In the genomic region with DNA sequence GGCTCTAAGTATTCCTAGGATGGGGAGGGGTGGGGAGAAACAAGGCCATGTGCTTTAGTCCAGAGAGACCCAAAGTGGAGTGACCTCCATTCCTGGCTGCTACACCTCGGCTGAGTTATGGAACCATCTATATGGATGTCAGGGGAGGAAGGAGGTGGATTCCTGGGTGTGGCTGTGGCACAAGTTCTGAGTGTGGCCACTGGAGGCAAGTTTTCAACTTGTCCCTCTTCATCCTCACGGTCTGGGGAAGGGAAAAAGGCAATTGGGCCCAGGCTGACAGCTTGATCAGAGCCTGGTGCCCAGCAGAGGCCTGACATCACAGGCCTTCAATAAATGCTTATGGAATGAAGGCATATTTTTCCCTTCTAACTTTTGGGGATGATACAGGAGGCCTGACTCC, we compare ENCODE assay signal across 12 cellular contexts. TPM values are rescaled to one million over a fixed set of nuclear protein-coding genes. Genes with fewer than 3 reads are reported as not detected.
DNase-seq lines count a peak whose midpoint lies in the region; ATAC-seq and TF ChIP-seq lines count a peak whose summit lies in the region.
"Had no signal": no experiment of that assay in that cellular context is flagged by ENCODE, and none has a peak within 500 bp of the region (broad histone marks: within the 10 kb centered on the region; RNA-seq: fewer than 3 reads in every experiment).

No MANE protein-coding gene starts in this region.

- POLR2A ChIA-PET in activated B cell treated with CpG ODN at 0.5 μM for 24 hours (lab: Charles Lee): interaction anchor here (3.0 kb wide), 1 partner anchor 12 kb away, joined by 20 read pairs; no protein-coding TSS in a partner anchor

- 62 to 77% methylated on average over 2 of the region's 2 CpGs for WGBS in heart right ventricle, 2 donors

- H3K27me3 Mint-ChIP-seq in activated B cell treated with CpG ODN at 0.5 μM for 24 hours (no peaks in the 10 kb centered on the region), memory B cell (no peaks in the 10 kb centered on the region)

- H3K36me3 ChIP-seq in heart right ventricle (peaks cover 0 to 3% (median 0%) of the 10 kb centered on the region in 9 donors), upper lobe of right lung (peaks cover 8% of the 10 kb centered on the region)

- H3K4me1 ChIP-seq in heart right ventricle: peaks cover 0 to 41% (median 24%) of the 10 kb centered on the region in 9 donors
- H3K4me1 ChIP-seq in upper lobe of right lung: peaks cover 30% of the 10 kb centered on the region

- peak overlapping the region in 9 of 10 donors; percentile 37 to 97 (median 93) for H3K27ac ChIP-seq in heart right ventricle
- H3K27ac ChIP-seq in upper lobe of right lung: peak overlapping the region; percentile 95

- intact Hi-C loops in heart right ventricle (cut with DNase I): no loop called here
- intact Hi-C loops in Right ventricle myocardium superior (cut with DNase I): no loop called here
- intact Hi-C loops in activated B cell treated with CpG ODN at 0.5 μM for 24 hours (cut with micrococcal nuclease): no loop called here
- intact Hi-C loops in upper lobe of right lung (cut with DNase I): no loop called here

- ATAC-seq in heart right ventricle (no peak), Right ventricle myocardium superior (ENCODE audit: poor library complexity) (no peak), activated B cell treated with CpG ODN at 0.5 μM for 24 hours (ENCODE audit: low read depth) (no peak), memory B cell (ENCODE audit: low read depth) (no peak), upper lobe of right lung (no peak), HG02678 (IDR thresholded peaks at IDR 0.05; ENCODE audit: unreplicated experiment) (no peak), GM18867 (IDR thresholded peaks at IDR 0.05; ENCODE audit: unreplicated experiment) (no peak)

- H3K4me1 Mint-ChIP-seq in activated B cell treated with CpG ODN at 0.5 μM for 24 hours (peaks cover 37% of the 10 kb centered on the region), memory B cell (peaks cover 26% of the 10 kb centered on the region)

- no peak overlapping the region for H3K27ac Mint-ChIP-seq in activated B cell treated with CpG ODN at 0.5 μM for 24 hours
- no peak overlapping the region for H3K27ac Mint-ChIP-seq in memory B cell

- H3K27me3 ChIP-seq in heart right ventricle: peaks cover 0 to 11% (median 8%) of the 10 kb centered on the region in 7 donors
- no peaks in the 10 kb centered on the region for H3K27me3 ChIP-seq in upper lobe of right lung

- H3K9me3 ChIP-seq in heart right ventricle (no peaks in the 10 kb centered on the region), upper lobe of right lung (no peaks in the 10 kb centered on the region)

- CTCF ChIA-PET in activated B cell treated with CpG ODN at 0.5 μM for 24 hours (lab: Charles Lee): interaction anchor here (0.7 to 1.0 kb wide), 2 partner anchors 11 to 799 kb away, joined by 3 read pairs; no protein-coding TSS in a partner anchor

- H3K36me3 Mint-ChIP-seq in activated B cell treated with CpG ODN at 0.5 μM for 24 hours (ENCODE audit: low read depth) (peaks cover 3% of the 10 kb centered on the region), memory B cell (peaks cover 6% of the 10 kb centered on the region)

- DNase-seq in heart right ventricle (no peak), Right ventricle myocardium superior (no peak), activated B cell treated with CpG ODN at 0.5 μM for 24 hours (no peak), memory B cell (ENCODE audit: low spot score in 2 of 2) (no peak), upper lobe of right lung (no peak), nucleus accumbens (lab: John Stamatoyannopoulos, UW) (no peak)
- DNase-seq: central memory CD4-positive, alpha-beta T cell; GOT3; NCI-H1930; RPMI8226 had no signal

- H3K9me3 Mint-ChIP-seq in activated B cell treated with CpG ODN at 0.5 μM for 24 hours: no peaks in the 10 kb centered on the region
- H3K9me3 Mint-ChIP-seq in memory B cell: no peaks in the 10 kb centered on the region

- peak overlapping the region; percentile 89 for H3K4me3 Mint-ChIP-seq in activated B cell treated with CpG ODN at 0.5 μM for 24 hours
- H3K4me3 Mint-ChIP-seq in memory B cell: peak overlapping the region; percentile 93

- TF ChIP-seq CTCF in heart right ventricle (IDR thresholded peaks at IDR 0.05): no peak
- TF ChIP-seq CTCF in activated B cell treated with CpG ODN at 0.5 μM for 24 hours (IDR thresholded peaks at IDR 0.05): no peak
- TF ChIP-seq CTCF in upper lobe of right lung (IDR thresholded peaks at IDR 0.05): no peak

- H3K4me3 ChIP-seq in heart right ventricle (no peak overlapping the region), upper lobe of right lung (no peak overlapping the region)

RNA-seq across cellular contexts. Expression of gene ITPR3, which starts 2.0 kb away (rescaled TPM):
- total RNA-seq in heart right ventricle (10 to 100 TPM in 1 of 10 donors, 1 to 10 TPM in 9; 3.2 to 16.7 (median 5.5) TPM), Right ventricle myocardium superior (6.0 TPM), activated B cell treated with CpG ODN at 0.5 μM for 24 hours (31.7 and 35.5 TPM in 2 replicates), upper lobe of right lung (111 TPM)
- 10 to 100 TPM in 1 of 2 donors, 1 to 10 TPM in 1; 7.8 to 12.6 TPM for polyA plus RNA-seq in heart right ventricle

RNA-seq across cellular contexts. Expression of gene BAK1, which starts 39.1 kb away (rescaled TPM):
- total RNA-seq in heart right ventricle (10 to 100 TPM; 16.0 to 26.4 (median 18.7) TPM), Right ventricle myocardium superior (25.0 TPM), activated B cell treated with CpG ODN at 0.5 μM for 24 hours (29.5 and 29.6 TPM in 2 replicates), upper lobe of right lung (19.1 TPM)
- 10 to 100 TPM; 12.6 to 37.6 TPM for polyA plus RNA-seq in heart right ventricle
